ENCODE assay signal across 11 cellular contexts in genomic region chr6:167797079-167797870, GRCh38. TPM values are rescaled to one million over a fixed set of nuclear protein-coding genes. Genes with fewer than 3 reads are reported as not detected.
DNase-seq lines count a peak whose midpoint lies in the region; ATAC-seq and TF ChIP-seq lines count a peak whose summit lies in the region.
"Had no signal": no experiment of that assay in that cellular context is flagged by ENCODE, and none has a peak within 500 bp of the region (broad histone marks: within the 10 kb centered on the region; RNA-seq: fewer than 3 reads in every experiment).

No MANE protein-coding gene starts in this region.

- peaks cover 6 to 16% of the 10 kb centered on the region in 2 donors for H3K27me3 ChIP-seq in duodenal mucosa (ENCODE audit: control insufficient read depth in 1 of 2, insufficient read depth in 2 of 2, low read length in 2 of 2)
- H3K27me3 ChIP-seq in mesenchymal stem cell (ENCODE audit: control insufficient read depth in 1 of 2, insufficient read depth in 1 of 2, low read length in 2 of 2) = peaks cover 5 to 54% of the 10 kb centered on the region in 2 experiments
- H3K27me3 ChIP-seq in upper lobe of left lung = peaks cover 0 to 6% (median 0%) of the 10 kb centered on the region in 4 donors
- H3K27me3 ChIP-seq: uterus had no signal

- H3K4me1 ChIP-seq in duodenal mucosa (ENCODE audit: control insufficient read depth in 1 of 2, insufficient read depth in 2 of 2, low read length in 2 of 2) = peaks cover 33 to 46% of the 10 kb centered on the region in 2 donors
- no peaks in the 10 kb centered on the region for H3K4me1 ChIP-seq in mesenchymal stem cell (ENCODE audit: control insufficient read depth, insufficient read depth, low read depth, low read length)
- peaks cover 0 to 20% (median 9%) of the 10 kb centered on the region in 4 donors for H3K4me1 ChIP-seq in upper lobe of left lung
- H3K4me1 ChIP-seq: uterus had no signal

- no peaks in the 10 kb centered on the region for H3K36me3 Mint-ChIP-seq in activated naive CD8-positive, alpha-beta T cell
- H3K36me3 Mint-ChIP-seq in activated naive CD8-positive, alpha-beta T cell treated with anti-CD3 and anti-CD28 coated beads, Interleukin-2, amount 50 U/mL, for 24 hours (ENCODE audit: low read depth) = no peaks in the 10 kb centered on the region

- no peak for TF ChIP-seq EP300 in upper lobe of left lung (IDR thresholded peaks at IDR 0.05)

- H4K91ac ChIP-seq in mesenchymal stem cell (ENCODE audit: low read length) = no peak overlapping the region

- H2AFZ ChIP-seq in mesenchymal stem cell (ENCODE audit: low read depth, low read length) = no peak overlapping the region

- H3K9me3 ChIP-seq in duodenal mucosa (ENCODE audit: control insufficient read depth in 1 of 2, low read length in 2 of 2) = no peaks in the 10 kb centered on the region
- H3K9me3 ChIP-seq in mesenchymal stem cell (ENCODE audit: control insufficient read depth, low read length) = no peaks in the 10 kb centered on the region
- H3K9me3 ChIP-seq in upper lobe of left lung = no peaks in the 10 kb centered on the region
- H3K9me3 ChIP-seq: uterus had no signal

- H3K27ac ChIP-seq in duodenal mucosa (ENCODE audit: low read depth, low read length) = no peak overlapping the region
- H3K27ac ChIP-seq in mesenchymal stem cell (ENCODE audit: low read length, poor library complexity, severe bottlenecking) = no peak overlapping the region
- no peak overlapping the region for H3K27ac ChIP-seq in upper lobe of left lung
- H3K27ac ChIP-seq: uterus had no signal

- H4K8ac ChIP-seq in mesenchymal stem cell (ENCODE audit: low read length) = peak overlapping the region; percentile 19

- peaks cover 28% of the 10 kb centered on the region for H3K27me3 Mint-ChIP-seq in activated naive CD8-positive, alpha-beta T cell
- H3K27me3 Mint-ChIP-seq in activated naive CD8-positive, alpha-beta T cell treated with anti-CD3 and anti-CD28 coated beads, Interleukin-2, amount 50 U/mL, for 24 hours = peaks cover 54% of the 10 kb centered on the region

- H3K4me3 Mint-ChIP-seq in activated naive CD8-positive, alpha-beta T cell = peak overlapping the region; percentile 4
- H3K4me3 Mint-ChIP-seq in activated naive CD8-positive, alpha-beta T cell treated with anti-CD3 and anti-CD28 coated beads, Interleukin-2, amount 50 U/mL, for 24 hours = no peak overlapping the region

- no peaks in the 10 kb centered on the region for H3K9me3 Mint-ChIP-seq in activated naive CD8-positive, alpha-beta T cell (ENCODE audit: low read depth)
- H3K9me3 Mint-ChIP-seq in activated naive CD8-positive, alpha-beta T cell treated with anti-CD3 and anti-CD28 coated beads, Interleukin-2, amount 50 U/mL, for 24 hours = no peaks in the 10 kb centered on the region

- no peak overlapping the region for H3K18ac ChIP-seq in mesenchymal stem cell (ENCODE audit: low read depth in 1 of 2, low read length in 2 of 2)

- 73% methylated on average over 39 of the region's 39 CpGs for WGBS in mesenchymal stem cell
- 69 to 78% methylated on average over 27 to 39 of the region's 39 CpGs for WGBS in upper lobe of left lung, 2 donors

- H3K79me1 ChIP-seq in mesenchymal stem cell (replicated peaks; ENCODE audit: low read length, poor library complexity, severe bottlenecking) = no peaks in the 10 kb centered on the region

- H3K36me3 ChIP-seq in duodenal mucosa (ENCODE audit: control insufficient read depth in 1 of 2, insufficient read depth in 2 of 2, low read length in 2 of 2) (no peaks in the 10 kb centered on the region), mesenchymal stem cell (ENCODE audit: control insufficient read depth in 1 of 2, insufficient read depth in 2 of 2, low read depth in 1 of 2, low read length in 2 of 2) (no peaks in the 10 kb centered on the region), upper lobe of left lung (no peaks in the 10 kb centered on the region)
- H3K36me3 ChIP-seq: uterus had no signal

- no peak for ATAC-seq in activated naive CD8-positive, alpha-beta T cell treated with anti-CD3 and anti-CD28 coated beads, Interleukin-2, amount 50 U/mL, for 24 hours
- ATAC-seq in upper lobe of left lung (ENCODE audit: low FRiP score in 2 of 2) (peak in 1 of 2 donors; percentile 10), GM21528 (IDR thresholded peaks at IDR 0.05; ENCODE audit: low FRiP score, unreplicated experiment) (no peak)

- H3K4me2 ChIP-seq in mesenchymal stem cell (ENCODE audit: low read length, poor library complexity, severe bottlenecking) = no peak overlapping the region

- no peak for TF ChIP-seq CTCF in upper lobe of left lung (IDR thresholded peaks at IDR 0.05)

- H3K9ac ChIP-seq in duodenal mucosa (ENCODE audit: low read depth in 1 of 2, low read length in 2 of 2) (peak overlapping the region; percentile 24 to 60), mesenchymal stem cell (ENCODE audit: low read length) (no peak overlapping the region)

- no peak overlapping the region for H2BK120ac ChIP-seq in mesenchymal stem cell (ENCODE audit: low read depth, low read length)

- peak overlapping the region in 1 of 2 experiments; percentile 44 for H3K14ac ChIP-seq in mesenchymal stem cell (ENCODE audit: low read length in 2 of 2)

- peaks cover 5% of the 10 kb centered on the region for H3K4me1 Mint-ChIP-seq in activated naive CD8-positive, alpha-beta T cell (ENCODE audit: low read depth)
- H3K4me1 Mint-ChIP-seq in activated naive CD8-positive, alpha-beta T cell treated with anti-CD3 and anti-CD28 coated beads, Interleukin-2, amount 50 U/mL, for 24 hours = peaks cover 3% of the 10 kb centered on the region

- H3K27ac Mint-ChIP-seq in activated naive CD8-positive, alpha-beta T cell = no peak overlapping the region
- H3K27ac Mint-ChIP-seq in activated naive CD8-positive, alpha-beta T cell treated with anti-CD3 and anti-CD28 coated beads, Interleukin-2, amount 50 U/mL, for 24 hours = no peak overlapping the region

- H2AK5ac ChIP-seq in mesenchymal stem cell (ENCODE audit: low read length, severe bottlenecking) = no peak overlapping the region

- TF ChIP-seq POLR2A in upper lobe of left lung (IDR thresholded peaks at IDR 0.05) = no peak

- no peak overlapping the region for H3K23ac ChIP-seq in mesenchymal stem cell (ENCODE audit: low read length in 2 of 2)

- no peak overlapping the region for H2BK15ac ChIP-seq in mesenchymal stem cell (ENCODE audit: low read depth, poor library complexity, severe bottlenecking)

- H2BK12ac ChIP-seq in mesenchymal stem cell (ENCODE audit: low read length in 2 of 2) = peak overlapping the region in 1 of 2 experiments; percentile 8

- no peak for DNase-seq in activated naive CD8-positive, alpha-beta T cell treated with anti-CD3 and anti-CD28 coated beads, Interleukin-2, amount 50 U/mL, for 24 hours
- DNase-seq in mesenchymal stem cell (no peak), upper lobe of left lung (peak in 1 of 2 donors; percentile 74), COLO829 (ENCODE audit: low spot score) (no peak), NCI-H345 treated with DMSO at 0.1 percent for 48 hours (lab: John Stamatoyannopoulos, UW; ENCODE audit: unreplicated experiment) (no peak)
- DNase-seq: foreskin fibroblast, NCI-H1105, uterus had no signal

- H2BK5ac ChIP-seq in mesenchymal stem cell (ENCODE audit: low read depth, low read length, poor library complexity, severe bottlenecking) = no peak overlapping the region

- H3K4me3 ChIP-seq in duodenal mucosa (ENCODE audit: low read depth in 1 of 2, low read length in 2 of 2) = peak overlapping the region; percentile 69 to 71
- peak overlapping the region in 1 of 2 experiments; percentile 68 for H3K4me3 ChIP-seq in mesenchymal stem cell (ENCODE audit: insufficient read depth in 1 of 2, low read depth in 1 of 2, low read length in 2 of 2)
- peak overlapping the region in 3 of 4 donors; percentile 38 to 52 (median 45) for H3K4me3 ChIP-seq in upper lobe of left lung

- H3K4ac ChIP-seq in mesenchymal stem cell (ENCODE audit: low read depth in 1 of 2, low read length in 2 of 2) = no peak overlapping the region

RNA-seq across cellular contexts. Expression of gene AFDN, which starts 29.4 kb away (rescaled TPM):
- 47.4 TPM for polyA plus RNA-seq in mesenchymal stem cell (2013, experiment 1 of 2)
- 42.9 TPM for polyA plus RNA-seq in mesenchymal stem cell (2013, experiment 2 of 2)
- 100 to 1,000 TPM; 149 to 517 (median 265) TPM for total RNA-seq in upper lobe of left lung
